Comparison of ENCODE assay signal across 9 cellular contexts in genomic region chr2:218217366-218218309, GRCh38. TPM values are rescaled to one million over a fixed set of nuclear protein-coding genes. Genes with fewer than 3 reads are reported as not detected.
DNase-seq lines count a peak whose midpoint lies in the region; ATAC-seq and TF ChIP-seq lines count a peak whose summit lies in the region.
"Had no signal": no experiment of that assay in that cellular context is flagged by ENCODE, and none has a peak within 500 bp of the region (broad histone marks: within the 10 kb centered on the region; RNA-seq: fewer than 3 reads in every experiment).

No MANE protein-coding gene starts in this region.

- peak; percentile 46 for ATAC-seq in GM21360 (IDR thresholded peaks at IDR 0.05; ENCODE audit: unreplicated experiment)

- CTCF ChIA-PET in CD4-positive, alpha-beta memory T cell (lab: Charles Lee; ENCODE audit: partially characterized antibody) = interaction anchor here (0.7 to 8.4 kb wide), 5 partner anchors 12 to 75 kb away, joined by 3 to 67 read pairs (median 6); partner anchors contain the start of genes AAMP and PNKD

- no peaks in the 10 kb centered on the region for H3K27me3 Mint-ChIP-seq in CD4-positive, alpha-beta memory T cell

- peaks cover 31 to 60% (median 44%) of the 10 kb centered on the region in 4 donors for H3K4me1 Mint-ChIP-seq in CD4-positive, alpha-beta memory T cell

- WGBS in liver = 4% methylated on average over 47 of the region's 47 CpGs

- H3K27me3 ChIP-seq in CD4-positive, alpha-beta memory T cell (ENCODE audit: insufficient read depth, low read length) = no peaks in the 10 kb centered on the region
- H3K27me3 ChIP-seq in liver (ENCODE audit: control insufficient read depth in 4 of 4, insufficient read depth in 4 of 4, low read length in 3 of 4) = no peaks in the 10 kb centered on the region

- in situ Hi-C loops in KBM-7 (cut with MboI; ENCODE audit: low pct_unique_long_range_greater_than_20kb, low sequenced_read_pairs) = no loop called here

- intact Hi-C loops in CD4-positive, alpha-beta memory T cell (cut with micrococcal nuclease) = loop anchor here (1.0 to 2.0 kb wide), 7 partner anchors 12 to 351 kb away; partner anchors contain the start of genes AAMP, CNOT9, CTDSP1 and PNKD

- no peak for TF ChIP-seq CTCF in liver (IDR thresholded peaks at IDR 0.05; ENCODE audit: low read depth, low read length, missing input control)

- peak overlapping the region; percentile 85 to 97 for H3K4me3 ChIP-seq in CD4-positive, alpha-beta memory T cell (ENCODE audit: low read length in 2 of 2)
- H3K4me3 ChIP-seq in liver (ENCODE audit: low read depth in 1 of 3, low read length in 3 of 3) = peak overlapping the region; percentile 74 to 96 (median 89)

- no peak for TF ChIP-seq RAD21 in liver (IDR thresholded peaks at IDR 0.05)

- POLR2A ChIA-PET in CD4-positive, alpha-beta memory T cell (lab: Charles Lee; ENCODE audit: partially characterized antibody) = interaction anchor here (0.7 to 7.0 kb wide), 12 partner anchors 10 to 989 kb away, joined by 3 to 144 read pairs (median 3); partner anchors contain the start of genes AAMP, PNKD and ZFAND2B

- H3K4me3 Mint-ChIP-seq in CD4-positive, alpha-beta memory T cell = peak overlapping the region; percentile 89 to 98 (median 96)

- H3K9me3 ChIP-seq in CD4-positive, alpha-beta memory T cell (ENCODE audit: control insufficient read depth in 1 of 2, low read length in 2 of 2) = no peaks in the 10 kb centered on the region
- no peaks in the 10 kb centered on the region for H3K9me3 ChIP-seq in liver (ENCODE audit: control insufficient read depth in 4 of 4, low read length in 3 of 4)

- H3K27ac Mint-ChIP-seq in CD4-positive, alpha-beta memory T cell = peak overlapping the region; percentile 93 to 99 (median 97)

- H3K36me3 ChIP-seq in CD4-positive, alpha-beta memory T cell (ENCODE audit: insufficient read depth, low read length) = peaks cover 6% of the 10 kb centered on the region
- no peaks in the 10 kb centered on the region for H3K36me3 ChIP-seq in liver (ENCODE audit: control insufficient read depth in 4 of 4, insufficient read depth in 3 of 4, low read depth in 1 of 4, low read length in 3 of 4)

- peak; percentile 57 to 77 (median 63) for DNase-seq in CD4-positive, alpha-beta memory T cell
- DNase-seq in KBM-7 = peak; percentile 75
- DNase-seq in activated CD4-positive, alpha-beta T cell treated with anti-CD3 and anti-CD28 coated beads for 1 hour = peak; percentile 58
- DNase-seq in cerebellum (ENCODE audit: low spot score) = peak; percentile 51
- peak; percentile 71 for DNase-seq in stimulated activated CD4-positive, alpha-beta T cell treated with anti-CD3 and anti-CD28 coated beads, Interleukin-4, amount 100 ng/mL, for 24 hours
- DNase-seq in NCI-H774 (lab: John Stamatoyannopoulos, UW) = no peak

- peaks cover 23 to 45% of the 10 kb centered on the region in 2 donors for H3K36me3 Mint-ChIP-seq in CD4-positive, alpha-beta memory T cell

- H3K4me1 ChIP-seq in CD4-positive, alpha-beta memory T cell (ENCODE audit: insufficient read depth, low read length) = peaks cover 47% of the 10 kb centered on the region
- peaks cover 6 to 34% (median 15%) of the 10 kb centered on the region in 4 donors for H3K4me1 ChIP-seq in liver (ENCODE audit: control insufficient read depth in 4 of 4, insufficient read depth in 4 of 4, low read length in 3 of 4)

- no peaks in the 10 kb centered on the region for H3K9me3 Mint-ChIP-seq in CD4-positive, alpha-beta memory T cell

- peak overlapping the region; percentile 93 for H3K27ac ChIP-seq in CD4-positive, alpha-beta memory T cell (ENCODE audit: low read depth, low read length)
- peak overlapping the region; percentile 36 to 83 for H3K27ac ChIP-seq in liver (ENCODE audit: low read depth in 1 of 2, low read length in 2 of 2)

- peak overlapping the region; percentile 46 to 89 for H3K9ac ChIP-seq in liver (ENCODE audit: low read depth in 1 of 2, low read length in 2 of 2)

TF ChIP-seq in liver, 16 proteins besides CTCF, POLR2A, EP300 and RAD21:
- TF ChIP-seq FOXA2 (IDR thresholded peaks at IDR 0.05) = no peak
- TF ChIP-seq JUND (IDR thresholded peaks at IDR 0.05) = no peak
- no peak for TF ChIP-seq YY1 (IDR thresholded peaks at IDR 0.05)
- no peak for TF ChIP-seq ZBTB33 (IDR thresholded peaks at IDR 0.05)
- TF ChIP-seq RXRA (IDR thresholded peaks at IDR 0.05) = no peak
- TF ChIP-seq TAF1 (conservative IDR thresholded peaks at IDR 0.05) = no peak
- TF ChIP-seq HNF4A (conservative IDR thresholded peaks at IDR 0.05) = no peak
- TF ChIP-seq ATF3 (IDR thresholded peaks at IDR 0.05) = no peak
- no peak for TF ChIP-seq FOXA1 (IDR thresholded peaks at IDR 0.05)

RNA-seq across cellular contexts. Expression of gene ARPC2, which starts 0.6 kb away (rescaled TPM):
- total RNA-seq in CD4-positive, alpha-beta memory T cell = 100 to 1,000 TPM; 412 to 414 TPM
- 1,000 to 10,000 TPM in 1 of 2 donors, 100 to 1,000 TPM in 1; 843 to 1,042 TPM for polyA plus RNA-seq in CD4-positive, alpha-beta memory T cell
- total RNA-seq in cerebellum (103 TPM), liver (10 to 100 TPM; 58.1 to 74.7 TPM)
- polyA plus RNA-seq in liver = 10 to 100 TPM; 72.8 to 83.6 TPM

RNA-seq across cellular contexts. Expression of gene GPBAR1, which starts 43.2 kb away (rescaled TPM):
- 1 to 10 TPM; 1.0 to 1.2 TPM for total RNA-seq in CD4-positive, alpha-beta memory T cell
- under 1 TPM; 0.17 to 0.32 TPM for polyA plus RNA-seq in CD4-positive, alpha-beta memory T cell
- total RNA-seq in cerebellum (0.18 TPM), liver (1 to 10 TPM in 1 of 2 donors, under 1 TPM in 1; 0.42 to 1.4 TPM)
- 1 to 10 TPM; 2.1 to 2.7 TPM for polyA plus RNA-seq in liver
- total RNA-seq: dermis microvascular lymphatic vessel endothelial cell had no signal

RNA-seq across cellular contexts. Expression of gene CXCR1, which starts 50.9 kb away (rescaled TPM):
- total RNA-seq in CD4-positive, alpha-beta memory T cell = not detected
- not detected for polyA plus RNA-seq in CD4-positive, alpha-beta memory T cell
- not detected for total RNA-seq in cerebellum
- total RNA-seq in liver = 1 to 10 TPM in 1 of 2 donors, under 1 TPM in 1; 0.33 to 1.8 TPM
- polyA plus RNA-seq in liver = 1 to 10 TPM in 1 of 2 donors, under 1 TPM in 1; 0.26 to 1.1 TPM
- total RNA-seq: dermis microvascular lymphatic vessel endothelial cell had no signal

RNA-seq across cellular contexts. Expression of gene AAMP, which starts 52.3 kb away (rescaled TPM):
- total RNA-seq in CD4-positive, alpha-beta memory T cell = 10 to 100 TPM; 66.2 to 66.3 TPM
- polyA plus RNA-seq in CD4-positive, alpha-beta memory T cell = 100 to 1,000 TPM in 1 of 2 donors, 10 to 100 TPM in 1; 78.9 to 101 TPM
- 52.1 TPM for total RNA-seq in cerebellum
- total RNA-seq in liver = 100 to 1,000 TPM in 1 of 2 donors, 10 to 100 TPM in 1; 79.9 to 116 TPM
- 10 to 100 TPM; 63.6 to 69.2 TPM for polyA plus RNA-seq in liver

RNA-seq across cellular contexts. Expression of gene PNKD, which starts 52.7 kb away (rescaled TPM):
- total RNA-seq in CD4-positive, alpha-beta memory T cell = 10 to 100 TPM; 31.1 to 33.6 TPM
- 100 to 1,000 TPM in 1 of 2 donors, 10 to 100 TPM in 1; 84.3 to 101 TPM for polyA plus RNA-seq in CD4-positive, alpha-beta memory T cell
- total RNA-seq in cerebellum = 12.2 TPM
- 10 to 100 TPM; 28.5 to 68.6 TPM for total RNA-seq in liver
- polyA plus RNA-seq in liver = 100 to 1,000 TPM; 121 to 161 TPM
